ENCODE assay signal across 10 cellular contexts in genomic region chrX:38882894-38883620, GRCh38.
A peak's percentile ranks its signal among the peaks of the same experiment; 100 is the strongest.
DNase-seq lines count a peak whose midpoint lies in the region; FAIRE-seq and TF ChIP-seq lines count a peak whose summit lies in the region.
"Had no signal": no experiment of that assay in that cellular context is flagged by ENCODE, and none has a peak within 500 bp of the region (broad histone marks: within the 10 kb centered on the region; RNA-seq: fewer than 3 reads in every experiment).

No MANE protein-coding gene starts in this region.

- H3F3A ChIP-seq in OCI-LY1 (ENCODE audit: insufficient read depth, low read length): no peaks in the 10 kb centered on the region

- H3K4me2 ChIP-seq in OCI-LY1 (ENCODE audit: low read length): no peak overlapping the region
- H3K4me2 ChIP-seq in skeletal muscle satellite cell (ENCODE audit: low read length): peak overlapping the region; percentile 29

- peak; percentile 96 for FAIRE-seq in GM19239 (lab: Jason Lieb, UNC)
- FAIRE-seq: G401.6 had no signal

- H3K9me3 ChIP-seq in OCI-LY1 (ENCODE audit: low read length): no peaks in the 10 kb centered on the region
- H3K9me3 ChIP-seq in skeletal muscle satellite cell (replicated peaks; ENCODE audit: low read length): no peaks in the 10 kb centered on the region

- H3K4me1 Mint-ChIP-seq in activated T-cell treated with anti-CD3 and anti-CD28 coated beads, Interleukin-2, amount 50 U/mL, for 24 hours (ENCODE audit: low read depth): peaks cover 18% of the 10 kb centered on the region

- H3K27ac Mint-ChIP-seq in activated T-cell treated with anti-CD3 and anti-CD28 coated beads, Interleukin-2, amount 50 U/mL, for 24 hours: no peak overlapping the region
- H3K27ac Mint-ChIP-seq: brain, memory B cell had no signal

- H3K9me2 ChIP-seq in OCI-LY1 (ENCODE audit: low read depth, low read length): no peaks in the 10 kb centered on the region

- peaks cover 39% of the 10 kb centered on the region for H3K27me3 Mint-ChIP-seq in activated T-cell treated with anti-CD3 and anti-CD28 coated beads, Interleukin-2, amount 50 U/mL, for 24 hours
- H3K27me3 Mint-ChIP-seq: memory B cell had no signal

- no peak overlapping the region for H3K9ac ChIP-seq in OCI-LY1 (ENCODE audit: low read length)
- H3K9ac ChIP-seq in skeletal muscle satellite cell (ENCODE audit: low read depth, low read length): peak overlapping the region; percentile 49

- H3K4me3 ChIP-seq in OCI-LY1 (ENCODE audit: low read depth, low read length, poor library complexity, severe bottlenecking) (no peak overlapping the region), epithelial cell of esophagus (ENCODE audit: low read length) (no peak overlapping the region), skeletal muscle satellite cell (ENCODE audit: low read length) (no peak overlapping the region)

- TF ChIP-seq CTCF in OCI-LY1 (IDR thresholded peaks at IDR 0.05; ENCODE audit: low read length) (no peak), epithelial cell of esophagus (IDR thresholded peaks at IDR 0.05; ENCODE audit: insufficient read depth, low read depth, low read length, missing control alignments) (no peak)

- H3K27ac ChIP-seq in OCI-LY1 (ENCODE audit: low read depth, low read length, poor library complexity, severe bottlenecking): peak overlapping the region; percentile 99

- H3K36me3 ChIP-seq in OCI-LY1 (ENCODE audit: insufficient read depth, low read length): no peaks in the 10 kb centered on the region
- no peaks in the 10 kb centered on the region for H3K36me3 ChIP-seq in skeletal muscle satellite cell (ENCODE audit: insufficient read depth, low read length)

- no peak overlapping the region for H3K4me3 Mint-ChIP-seq in activated T-cell treated with anti-CD3 and anti-CD28 coated beads, Interleukin-2, amount 50 U/mL, for 24 hours
- H3K4me3 Mint-ChIP-seq: brain, memory B cell had no signal

- DNase-seq in GM19239 (ENCODE audit: insufficient read length, low spot score): no peak
- peak; percentile 94 for DNase-seq in epithelial cell of esophagus (ENCODE audit: low read depth)
- no peak for DNase-seq in activated CD8-positive, alpha-beta memory T cell treated with anti-CD3 and anti-CD28 coated beads, Interleukin-2, amount 50 U/mL, for 4 hours
- no peak for DNase-seq in activated T-cell treated with anti-CD3 and anti-CD28 coated beads, Interleukin-2, amount 50 U/mL, for 24 hours
- no peak for DNase-seq in HT-29 (ENCODE audit: low spot score)

- H2AFZ ChIP-seq in OCI-LY1 (ENCODE audit: low read length): no peak overlapping the region

- H3K79me2 ChIP-seq in OCI-LY1 (ENCODE audit: insufficient read depth, low read length): no peaks in the 10 kb centered on the region

- no peaks in the 10 kb centered on the region for H3K9me3 Mint-ChIP-seq in activated T-cell treated with anti-CD3 and anti-CD28 coated beads, Interleukin-2, amount 50 U/mL, for 24 hours
- H3K9me3 Mint-ChIP-seq: memory B cell had no signal

- H4K20me1 ChIP-seq in OCI-LY1 (ENCODE audit: insufficient read depth, low read length): no peaks in the 10 kb centered on the region

- no peaks in the 10 kb centered on the region for H3K36me3 Mint-ChIP-seq in activated T-cell treated with anti-CD3 and anti-CD28 coated beads, Interleukin-2, amount 50 U/mL, for 24 hours (ENCODE audit: low read depth)
- H3K36me3 Mint-ChIP-seq: brain, memory B cell had no signal

- no peaks in the 10 kb centered on the region for H3K27me3 ChIP-seq in OCI-LY1 (ENCODE audit: insufficient read depth, low read length)
- no peaks in the 10 kb centered on the region for H3K27me3 ChIP-seq in skeletal muscle satellite cell (ENCODE audit: control insufficient read depth, insufficient read depth, low read length)

- peaks cover 52% of the 10 kb centered on the region for H3K4me1 ChIP-seq in OCI-LY1 (ENCODE audit: insufficient read depth, low read length, severe bottlenecking)
- H3K4me1 ChIP-seq in skeletal muscle satellite cell (ENCODE audit: control insufficient read depth, insufficient read depth, low read length): peaks cover 19% of the 10 kb centered on the region
